In genomic region chr11:44729718-44730117, GRCh38 we compare ENCODE assay signal across 14 cellular contexts. TPM values are rescaled to one million over a fixed set of nuclear protein-coding genes. Genes with fewer than 3 reads are reported as not detected.
DNase-seq lines count a peak whose midpoint lies in the region; TF ChIP-seq lines count a peak whose summit lies in the region.
"Had no signal": no experiment of that assay in that cellular context is flagged by ENCODE, and none has a peak within 500 bp of the region (broad histone marks: within the 10 kb centered on the region; RNA-seq: fewer than 3 reads in every experiment).

No MANE protein-coding gene starts in this region.

- in situ Hi-C loops in KBM-7 (cut with MboI; ENCODE audit: low pct_unique_long_range_greater_than_20kb, low sequenced_read_pairs): no loop called here

- POLR2A ChIA-PET in CD4-positive, alpha-beta memory T cell (lab: Charles Lee; ENCODE audit: partially characterized antibody): interaction anchor here (1.5 kb wide), 1 partner anchor 18 kb away, joined by 3 read pairs; no protein-coding TSS in a partner anchor

- H3K4me3 Mint-ChIP-seq in CD4-positive, alpha-beta memory T cell: peak overlapping the region in 7 of 8 donors; percentile 38 to 94 (median 89)
- H3K4me3 Mint-ChIP-seq in nephron: peak overlapping the region; percentile 57 to 92 (median 88)
- H3K4me3 Mint-ChIP-seq in immature natural killer cell: no peak overlapping the region

- H3K4me3 ChIP-seq in CD4-positive, alpha-beta memory T cell (ENCODE audit: low read length in 2 of 2): no peak overlapping the region
- H3K4me3 ChIP-seq in HUES48 (ENCODE audit: low read depth, low read length) (0 out of 2 replicates have a peak overlapping the region, but pooled peaks have one; percentile 20), coronary artery (no peak overlapping the region)
- H3K4me3 ChIP-seq: ascending aorta had no signal

- intact Hi-C loops in CD4-positive, alpha-beta memory T cell (cut with micrococcal nuclease): loop anchor here (2.0 to 5.0 kb wide), 3 partner anchors 17 to 162 kb away; partner anchors contain the start of gene CD82

- no peaks in the 10 kb centered on the region for H3K27me3 ChIP-seq in CD4-positive, alpha-beta memory T cell (ENCODE audit: insufficient read depth, low read length)
- peaks cover 75% of the 10 kb centered on the region for H3K27me3 ChIP-seq in HUES48 (ENCODE audit: control insufficient read depth, insufficient read depth, low read length)
- H3K27me3 ChIP-seq: ascending aorta had no signal

- CTCF ChIA-PET in CD4-positive, alpha-beta memory T cell (lab: Charles Lee; ENCODE audit: partially characterized antibody): interaction anchor here (0.6 to 3.1 kb wide), 7 partner anchors 23 to 182 kb away, joined by 3 to 28 read pairs (median 3); no protein-coding TSS in a partner anchor

- H3K9me3 ChIP-seq in CD4-positive, alpha-beta memory T cell (ENCODE audit: control insufficient read depth in 1 of 2, low read length in 2 of 2): no peaks in the 10 kb centered on the region
- no peaks in the 10 kb centered on the region for H3K9me3 ChIP-seq in HUES48 (ENCODE audit: control insufficient read depth, insufficient read depth, low read length)
- H3K9me3 ChIP-seq: ascending aorta had no signal

- H3K4me1 Mint-ChIP-seq in CD4-positive, alpha-beta memory T cell: peaks cover 57 to 85% (median 69%) of the 10 kb centered on the region in 4 donors
- H3K4me1 Mint-ChIP-seq in nephron (peaks cover 77% of the 10 kb centered on the region), immature natural killer cell (peaks cover 17 to 23% of the 10 kb centered on the region in 2 donors)

- H3K36me3 ChIP-seq in CD4-positive, alpha-beta memory T cell (ENCODE audit: insufficient read depth, low read length): no peaks in the 10 kb centered on the region
- H3K36me3 ChIP-seq in HUES48 (ENCODE audit: control insufficient read depth, insufficient read depth, low read length): no peaks in the 10 kb centered on the region
- H3K36me3 ChIP-seq: ascending aorta had no signal

- H3K36me3 Mint-ChIP-seq in CD4-positive, alpha-beta memory T cell: peaks cover 14 to 24% of the 10 kb centered on the region in 2 donors
- H3K36me3 Mint-ChIP-seq in nephron (ENCODE audit: low read depth): no peaks in the 10 kb centered on the region
- H3K36me3 Mint-ChIP-seq in immature natural killer cell: no peaks in the 10 kb centered on the region

- H3K27ac ChIP-seq in CD4-positive, alpha-beta memory T cell (ENCODE audit: low read depth, low read length): no peak overlapping the region
- H3K27ac ChIP-seq in HUES48 (ENCODE audit: low read depth, low read length) (peak overlapping the region; percentile 64), coronary artery (peak overlapping the region in 1 of 2 donors; percentile 35)
- H3K27ac ChIP-seq: ascending aorta, VCaP had no signal

- H3K27ac Mint-ChIP-seq in CD4-positive, alpha-beta memory T cell: peak overlapping the region in 6 of 7 donors; percentile 12 to 86 (median 61)
- H3K27ac Mint-ChIP-seq in nephron (peak overlapping the region; percentile 65 to 76 (median 65)), immature natural killer cell (no peak overlapping the region)

- no peaks in the 10 kb centered on the region for H3K27me3 Mint-ChIP-seq in CD4-positive, alpha-beta memory T cell
- peaks cover 21% of the 10 kb centered on the region for H3K27me3 Mint-ChIP-seq in nephron (ENCODE audit: low read depth)
- peaks cover 4 to 24% (median 20%) of the 10 kb centered on the region in 3 donors for H3K27me3 Mint-ChIP-seq in immature natural killer cell (ENCODE audit: low read depth in 3 of 3)

- TF ChIP-seq CTCF in nephron (IDR thresholded peaks at IDR 0.05; ENCODE audit: unreplicated experiment in 3 of 3) (no peak), coronary artery (IDR thresholded peaks at IDR 0.05) (no peak)

- no peak for DNase-seq in CD4-positive, alpha-beta memory T cell
- peak; percentile 58 for DNase-seq in dermis blood vessel endothelial cell
- DNase-seq in KBM-7: no peak
- DNase-seq in coronary artery (ENCODE audit: low spot score): no peak
- DNase-seq in immature natural killer cell: no peak
- DNase-seq: activated CD8-positive, alpha-beta memory T cell treated with anti-CD3 and anti-CD28 coated beads, Interleukin-2, amount 50 U/mL, for 48 hours; midbrain; NCI-H1436 treated with DMSO at 0.1 percent for 48 hours; NCI-H526; retina had no signal

- H3K4me1 ChIP-seq in CD4-positive, alpha-beta memory T cell (ENCODE audit: insufficient read depth, low read length): peaks cover 63% of the 10 kb centered on the region
- peaks cover 61% of the 10 kb centered on the region for H3K4me1 ChIP-seq in HUES48 (ENCODE audit: control insufficient read depth, insufficient read depth, low read length)

- no peak overlapping the region for H3K9ac ChIP-seq in HUES48 (ENCODE audit: low read depth, low read length)

- H3K9me3 Mint-ChIP-seq in CD4-positive, alpha-beta memory T cell: peaks cover 0 to 3% (median 0%) of the 10 kb centered on the region in 8 donors
- H3K9me3 Mint-ChIP-seq in nephron (no peaks in the 10 kb centered on the region), immature natural killer cell (no peaks in the 10 kb centered on the region)

RNA-seq across cellular contexts. Expression of gene TSPAN18, which starts 3.0 kb away (rescaled TPM):
- 10 to 100 TPM; 17.1 to 19.3 TPM for total RNA-seq in CD4-positive, alpha-beta memory T cell
- 10 to 100 TPM in 1 of 2 donors, 1 to 10 TPM in 1; 7.3 to 48.6 TPM for polyA plus RNA-seq in CD4-positive, alpha-beta memory T cell
- total RNA-seq in dermis blood vessel endothelial cell: 48.3 and 74.5 TPM in 2 replicates
- under 1 TPM; 0.84 to 0.93 (median 0.86) TPM for polyA plus RNA-seq in immature natural killer cell

Comparison
In these comparisons a context has a peak if more than half of its experiments do, and no peak if none do; other contexts are left out.
1. H3K27ac Mint-ChIP-seq: peak in CD4-positive, alpha-beta memory T cell (6 of 7) and nephron (3 of 3); none in immature natural killer cell (0 of 6).
2. H3K4me3 Mint-ChIP-seq: peak in CD4-positive, alpha-beta memory T cell (7 of 8) and nephron (3 of 3); none in immature natural killer cell (0 of 5).